In the genomic region with DNA sequence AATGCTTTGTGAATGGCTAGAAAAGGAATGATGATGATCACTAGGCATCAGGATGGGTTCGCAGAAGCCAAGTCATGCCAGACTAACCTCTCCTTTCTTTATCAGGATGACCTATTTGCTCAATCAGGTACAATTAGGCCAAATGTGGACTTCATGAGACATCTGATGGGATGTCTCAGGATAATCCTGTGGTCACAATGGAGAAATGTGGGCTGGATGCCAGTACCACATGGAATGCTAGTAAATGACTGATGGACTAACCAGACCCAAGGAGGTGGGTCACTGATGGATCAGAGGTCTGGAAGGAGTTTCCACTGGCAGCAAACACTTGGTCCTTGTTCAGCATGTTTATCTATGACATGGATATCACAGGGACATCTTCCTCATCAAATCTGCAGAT, we compare ENCODE assay signal across 19 cellular contexts.
DNase-seq lines count a peak whose midpoint lies in the region; TF ChIP-seq lines count a peak whose summit lies in the region.
"Had no signal": no experiment of that assay in that cellular context is flagged by ENCODE, and none has a peak within 500 bp of the region (broad histone marks: within the 10 kb centered on the region; RNA-seq: fewer than 3 reads in every experiment).

No MANE protein-coding gene starts in this region.

- intact Hi-C loops in prostate gland (cut with DNase I) = no loop called here

- WGBS in prostate gland = 92% methylated on average over 1 of the region's 1 CpG

- TF ChIP-seq CTCF in AG10803 (conservative IDR thresholded peaks at IDR 0.05; ENCODE audit: low read length) (no peak), kidney epithelial cell (IDR thresholded peaks at IDR 0.05; ENCODE audit: insufficient read depth, low read length, poor library complexity, severe bottlenecking) (no peak), prostate gland (IDR thresholded peaks at IDR 0.05) (no peak)

- H3K27me3 ChIP-seq in kidney epithelial cell (ENCODE audit: control insufficient read depth, insufficient read depth, low read length) (no peaks in the 10 kb centered on the region), prostate gland (replicated peaks; ENCODE audit: insufficient read depth) (no peaks in the 10 kb centered on the region)
- H3K27me3 ChIP-seq: upper lobe of right lung had no signal

- DNase-seq in AG10803 (ENCODE audit: low read depth) = peak; percentile 66
- DNase-seq in HS-5 (ENCODE audit: low read depth) = peak; percentile 41
- peak; percentile 94 for DNase-seq in amniotic epithelial cell (ENCODE audit: low read depth)
- peak; percentile 39 for DNase-seq in kidney epithelial cell (ENCODE audit: low read depth)
- no peak for DNase-seq in middle frontal gyrus (ENCODE audit: extremely low spot score, low spot score)
- no peak for DNase-seq in NCI-H526 (lab: John Stamatoyannopoulos, UW)
- no peak for DNase-seq in prostate gland (ENCODE audit: low spot score)
- DNase-seq in T-helper 1 cell = no peak
- DNase-seq: activated CD4-positive, alpha-beta T cell treated with anti-CD3 and anti-CD28 coated beads for 1 hour; activated gamma-delta T cell treated with Interleukin-2 at 50 U/mL for 16 hours; activated T-cell treated with anti-CD3 and anti-CD28 coated beads, Interleukin-2, amount 50 U/mL, for 1 hour; CD4-positive, alpha-beta T cell; GOT3; hippocampal formation; MM.1S; NCI-H146; NCI-H524 treated with DMSO at 0.1 percent for 48 hours; psoas muscle; upper lobe of right lung had no signal

- no peak overlapping the region for H3K27ac ChIP-seq in prostate gland
- H3K27ac ChIP-seq: psoas muscle, upper lobe of right lung had no signal

- no peak for TF ChIP-seq POLR2A in prostate gland (IDR thresholded peaks at IDR 0.05)

- no peaks in the 10 kb centered on the region for H3K9me3 ChIP-seq in prostate gland
- H3K9me3 ChIP-seq: psoas muscle, upper lobe of right lung had no signal

- H3K36me3 ChIP-seq in kidney epithelial cell (ENCODE audit: control insufficient read depth, insufficient read depth, low read length) (no peaks in the 10 kb centered on the region), prostate gland (no peaks in the 10 kb centered on the region)
- H3K36me3 ChIP-seq: upper lobe of right lung had no signal

- no peak overlapping the region for H3K4me3 ChIP-seq in AG10803 (ENCODE audit: low read length)
- H3K4me3 ChIP-seq in kidney epithelial cell (ENCODE audit: low read depth, low read length) = no peak overlapping the region
- no peak overlapping the region for H3K4me3 ChIP-seq in prostate gland
- H3K4me3 ChIP-seq: psoas muscle, upper lobe of right lung had no signal

- H3K4me1 ChIP-seq in prostate gland (replicated peaks) = no peaks in the 10 kb centered on the region
- H3K4me1 ChIP-seq: psoas muscle, upper lobe of right lung had no signal

Comparison
In these comparisons a context has a peak if more than half of its experiments do, and no peak if none do; other contexts are left out.
1. DNase-seq: peak in AG10803 (single experiment), HS-5 (single experiment), amniotic epithelial cell (single experiment) and kidney epithelial cell (single experiment); none in middle frontal gyrus (single experiment), NCI-H526 (0 of 2), prostate gland (single experiment) and T-helper 1 cell (0 of 5).